In genomic region chr14:19773204-19773603, GRCh38 we compare ENCODE assay signal across 18 cellular contexts. TPM values are rescaled to one million over a fixed set of nuclear protein-coding genes. Genes with fewer than 3 reads are reported as not detected.
"Had no signal": no experiment of that assay in that cellular context is flagged by ENCODE, and none has a peak within 500 bp of the region (broad histone marks: within the 10 kb centered on the region; RNA-seq: fewer than 3 reads in every experiment).

A gene with protein sequence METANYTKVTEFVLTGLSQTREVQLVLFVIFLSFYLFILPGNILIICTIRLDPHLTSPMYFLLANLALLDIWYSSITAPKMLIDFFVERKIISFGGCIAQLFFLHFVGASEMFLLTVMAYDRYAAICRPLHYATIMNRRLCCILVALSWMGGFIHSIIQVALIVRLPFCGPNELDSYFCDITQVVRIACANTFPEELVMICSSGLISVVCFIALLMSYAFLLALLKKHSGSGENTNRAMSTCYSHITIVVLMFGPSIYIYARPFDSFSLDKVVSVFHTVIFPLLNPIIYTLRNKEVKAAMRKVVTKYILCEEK (plus strand): TSS chr14:19773504. CDS start chr14:19780323, 6,819 bp downstream.

RNA-seq across cellular contexts. Expression of the gene that starts here (rescaled TPM):
- total RNA-seq: activated B cell treated with CpG ODN at 0.5 μM for 24 hours; activated CD4-positive, alpha-beta memory T cell treated with anti-CD3 and anti-CD28 coated beads for 36 hours; activated CD4-positive, alpha-beta T cell treated with anti-CD3 and anti-CD28 coated beads, Interleukin-2, amount 10 ng/mL, durations not matched to agents 24 days and 14 days; activated CD8-positive, alpha-beta memory T cell treated with anti-CD3 and anti-CD28 coated beads for 36 hours; activated CD8-positive, alpha-beta T cell treated with anti-CD3 and anti-CD28 coated beads for 36 hours; activated naive CD4-positive, alpha-beta T cell treated with anti-CD3 and anti-CD28 coated beads for 36 hours; activated naive CD4-positive, alpha-beta T cell treated with anti-CD3 and anti-CD28 coated beads, Interleukin-2, amount 50 U/mL, for 72 hours; activated naive CD8-positive, alpha-beta T cell treated with anti-CD3 and anti-CD28 coated beads for 36 hours; activated T-cell treated with anti-CD3 and anti-CD28 coated beads, Interleukin-2, amount 50 U/mL, for 4 hours; activated T-cell treated with anti-CD3 and anti-CD28 coated beads, Interleukin-2, amount 50 U/mL, for 72 hours; activated T-helper 1 cell treated with anti-CD3 and anti-CD28 coated beads, Interleukin-12 subunit alpha, Interleukin-12 subunit beta, Interleukin-2, Interleukin-4 antibody, amounts not matched to agents 30 ng/mL and 10 ng/mL and 1 ng/mL, durations not matched to agents 14 hours and 24 hours and 36 hours; activated T-helper 17 cell treated with anti-CD3 and anti-CD28 coated beads, Interleukin-2, amount 50 U/mL, for 72 hours; adrenal gland; aorta; astrocyte; body of pancreas; breast epithelium; cardiac septum had no signal
